ENCODE assay signal across 17 cellular contexts in genomic region chr16:14101415-14101814, GRCh38. TPM values are rescaled to one million over a fixed set of nuclear protein-coding genes. Genes with fewer than 3 reads are reported as not detected.
DNase-seq lines count a peak whose midpoint lies in the region; ATAC-seq, FAIRE-seq and TF ChIP-seq lines count a peak whose summit lies in the region.
"Had no signal": no experiment of that assay in that cellular context is flagged by ENCODE, and none has a peak within 500 bp of the region (broad histone marks: within the 10 kb centered on the region; RNA-seq: fewer than 3 reads in every experiment).

No MANE protein-coding gene starts in this region.

- H3K9me3 ChIP-seq in kidney (ENCODE audit: control insufficient read depth in 1 of 2, low read length in 2 of 2): no peaks in the 10 kb centered on the region
- H3K9me3 ChIP-seq: heart left ventricle, Peyer's patch had no signal

- no peaks in the 10 kb centered on the region for H3K36me3 ChIP-seq in kidney (ENCODE audit: control insufficient read depth in 1 of 2, insufficient read depth in 2 of 2, low read length in 2 of 2)
- H3K36me3 ChIP-seq: heart left ventricle, Peyer's patch had no signal

- no peak overlapping the region for H3K4me3 ChIP-seq in kidney (ENCODE audit: low read length in 2 of 2)
- H3K4me3 ChIP-seq: heart left ventricle, Peyer's patch had no signal

- no peaks in the 10 kb centered on the region for H3K36me3 Mint-ChIP-seq in activated T-helper 17 cell treated with anti-CD3 and anti-CD28 coated beads, Interleukin-2, amount 50 U/mL, for 72 hours (ENCODE audit: low read depth)
- peaks cover 5% of the 10 kb centered on the region for H3K36me3 Mint-ChIP-seq in osteocyte (ENCODE audit: unreplicated experiment)

- peak overlapping the region; percentile 18 for H3K27ac Mint-ChIP-seq in activated T-helper 17 cell treated with anti-CD3 and anti-CD28 coated beads, Interleukin-2, amount 50 U/mL, for 72 hours
- peak overlapping the region; percentile 71 for H3K27ac Mint-ChIP-seq in osteocyte (ENCODE audit: unreplicated experiment)

- no peaks in the 10 kb centered on the region for H3K27me3 Mint-ChIP-seq in activated T-helper 17 cell treated with anti-CD3 and anti-CD28 coated beads, Interleukin-2, amount 50 U/mL, for 72 hours
- H3K27me3 Mint-ChIP-seq in osteocyte (ENCODE audit: unreplicated experiment): no peaks in the 10 kb centered on the region

- H3K27ac ChIP-seq in kidney (ENCODE audit: low read depth in 2 of 2, low read length in 2 of 2): no peak overlapping the region
- H3K27ac ChIP-seq: C4-2B, heart left ventricle, Peyer's patch had no signal

- H3K4me1 ChIP-seq in kidney (ENCODE audit: control insufficient read depth in 1 of 2, insufficient read depth in 1 of 2, low read depth in 1 of 2, low read length in 2 of 2): peaks cover 17 to 21% of the 10 kb centered on the region in 2 donors

- DNase-seq in osteocyte (ENCODE audit: extremely low spot score, unreplicated experiment) (no peak), kidney (no peak), NCI-H2227 (lab: John Stamatoyannopoulos, UW; ENCODE audit: unreplicated experiment) (no peak)
- DNase-seq in activated effector memory CD4-positive, alpha-beta T cell treated with anti-CD3 and anti-CD28 coated beads, Interleukin-2, amount 50 U/mL, for 16 hours: no peak
- DNase-seq: activated T-cell treated with anti-CD3 and anti-CD28 coated beads for 4 hours, erythroblast, heart left ventricle, left cardiac atrium, NCI-H1048, NCI-H446, nephron progenitor cell, Peyer's patch had no signal

- intact Hi-C loops in kidney (cut with DNase I): no loop called here

- no peak overlapping the region for H3K9ac ChIP-seq in kidney (ENCODE audit: low read length in 2 of 2)

- no peak for TF ChIP-seq CTCF in osteocyte (IDR thresholded peaks at IDR 0.05)
- no peak for TF ChIP-seq CTCF in kidney (IDR thresholded peaks at IDR 0.05; ENCODE audit: borderline replicate concordance, extremely low read depth, insufficient read depth)

- no peaks in the 10 kb centered on the region for H3K9me3 Mint-ChIP-seq in activated T-helper 17 cell treated with anti-CD3 and anti-CD28 coated beads, Interleukin-2, amount 50 U/mL, for 72 hours
- peaks cover 5% of the 10 kb centered on the region for H3K9me3 Mint-ChIP-seq in osteocyte (ENCODE audit: unreplicated experiment)

- peak; percentile 63 for ATAC-seq in GM18858 (IDR thresholded peaks at IDR 0.05; ENCODE audit: unreplicated experiment)
- ATAC-seq in HG02973 (IDR thresholded peaks at IDR 0.05; ENCODE audit: unreplicated experiment): peak; percentile 75
- peak; percentile 44 for ATAC-seq in activated T-helper 17 cell treated with anti-CD3 and anti-CD28 coated beads, Interleukin-2, amount 50 U/mL, for 72 hours (replicated peaks)
- ATAC-seq: heart left ventricle, left cardiac atrium, sciatic nerve had no signal

- no peak for FAIRE-seq in kidney (lab: Jason Lieb, UNC)

- H3K4me1 Mint-ChIP-seq in activated T-helper 17 cell treated with anti-CD3 and anti-CD28 coated beads, Interleukin-2, amount 50 U/mL, for 72 hours: peaks cover 20% of the 10 kb centered on the region
- peaks cover 38% of the 10 kb centered on the region for H3K4me1 Mint-ChIP-seq in osteocyte (ENCODE audit: unreplicated experiment)

- no peak overlapping the region for H3K4me3 Mint-ChIP-seq in activated T-helper 17 cell treated with anti-CD3 and anti-CD28 coated beads, Interleukin-2, amount 50 U/mL, for 72 hours
- H3K4me3 Mint-ChIP-seq in osteocyte (ENCODE audit: unreplicated experiment): no peak overlapping the region
- H3K4me3 Mint-ChIP-seq: nephron progenitor cell had no signal

RNA-seq across cellular contexts. Expression of gene MRTFB, which starts 30.3 kb away (rescaled TPM):
- total RNA-seq in activated T-helper 17 cell treated with anti-CD3 and anti-CD28 coated beads, Interleukin-2, amount 50 U/mL, for 72 hours: 10 to 100 TPM; 18.2 to 18.8 TPM
- 26.3 and 31.4 TPM in 2 replicates for total RNA-seq in osteocyte
- total RNA-seq in kidney: 51.0 TPM
- 5.1 TPM for polyA plus RNA-seq in kidney (ENCODE audit: insufficient read depth, low read depth, low replicate concordance)
